Comparison of ENCODE assay signal across 21 cellular contexts in genomic region chr6:43834528-43835145, GRCh38.
A peak's percentile ranks its signal among the peaks of the same experiment; 100 is the strongest.
DNase-seq lines count a peak whose midpoint lies in the region; ATAC-seq and TF ChIP-seq lines count a peak whose summit lies in the region.
"Had no signal": no experiment of that assay in that cellular context is flagged by ENCODE, and none has a peak within 500 bp of the region (broad histone marks: within the 10 kb centered on the region; RNA-seq: fewer than 3 reads in every experiment).

No MANE protein-coding gene starts in this region.

- H2BK12ac ChIP-seq in neuronal stem cell (ENCODE audit: low read length) = no peak overlapping the region

- POLR2A ChIA-PET in activated CD4-positive, alpha-beta T cell treated with anti-CD3 and anti-CD28 coated beads, Interleukin-2, amount 10 ng/mL, durations not matched to agents 7 days and 5 days (lab: Charles Lee) = no interaction called here

- peak; percentile 49 for DNase-seq in NCI-H2171 treated with DMSO at 0.1 percent for 48 hours (lab: John Stamatoyannopoulos, UW)
- DNase-seq in NCI-H2171 (lab: John Stamatoyannopoulos, UW) = no peak
- DNase-seq in NCI-H69 (lab: John Stamatoyannopoulos, UW) = peak; percentile 16
- peak; percentile 36 for DNase-seq in chondrocyte (ENCODE audit: low spot score)
- DNase-seq in neuronal stem cell (ENCODE audit: low spot score) = peak; percentile 74
- DNase-seq in left ventricle myocardium superior = no peak
- DNase-seq in activated CD4-positive, alpha-beta T cell treated with anti-CD3 and anti-CD28 coated beads, Interleukin-2, amount 10 ng/mL, durations not matched to agents 7 days and 5 days = no peak
- DNase-seq: 8988T; BE2C; CD4-positive, alpha-beta memory T cell; DND-41; GDM1; HFFc6; NCI-H187 treated with DMSO at 0.1 percent for 48 hours; NCI-H446; NCI-H774; SK-N-SH had no signal

- no peak overlapping the region for H3K4me3 Mint-ChIP-seq in chondrocyte (ENCODE audit: unreplicated experiment)
- no peak overlapping the region for H3K4me3 Mint-ChIP-seq in activated CD4-positive, alpha-beta T cell treated with anti-CD3 and anti-CD28 coated beads, Interleukin-2, amount 10 ng/mL, durations not matched to agents 7 days and 5 days
- H3K4me3 Mint-ChIP-seq: CD4-positive, alpha-beta memory T cell; HFFc6; IgD-negative memory B cell had no signal

- ATAC-seq in HG03520 (IDR thresholded peaks at IDR 0.05; ENCODE audit: unreplicated experiment) = no peak
- no peak for ATAC-seq in left ventricle myocardium superior
- ATAC-seq: Right ventricle myocardium inferior had no signal

- peaks cover 0 to 49% (median 0%) of the 10 kb centered on the region in 3 experiments for H3K27me3 ChIP-seq in neuronal stem cell (ENCODE audit: control insufficient read depth in 3 of 3, insufficient read depth in 3 of 3, low read depth in 1 of 3, low read length in 3 of 3)
- H3K27me3 ChIP-seq: BE2C, Peyer's patch had no signal

- WGBS in neuronal stem cell (ENCODE audit: extremely low coverage in 2 of 2, insufficient read length in 2 of 2, insufficient replicate concordance in 1 of 2), 2 donors = no CpG with 5 or more reads among the region's 5 CpGs

- H2BK5ac ChIP-seq in neuronal stem cell (ENCODE audit: low read length) = no peak overlapping the region

- no peak overlapping the region for H3K27ac Mint-ChIP-seq in chondrocyte (ENCODE audit: unreplicated experiment)
- no peak overlapping the region for H3K27ac Mint-ChIP-seq in activated CD4-positive, alpha-beta T cell treated with anti-CD3 and anti-CD28 coated beads, Interleukin-2, amount 10 ng/mL, durations not matched to agents 7 days and 5 days
- H3K27ac Mint-ChIP-seq: CD4-positive, alpha-beta memory T cell; HFFc6 had no signal

- no peak overlapping the region for H3K4me2 ChIP-seq in neuronal stem cell (ENCODE audit: insufficient read depth, low read length, poor library complexity, severe bottlenecking)
- H3K4me2 ChIP-seq: SK-N-SH had no signal

- TF ChIP-seq CTCF in chondrocyte (IDR thresholded peaks at IDR 0.05) = no peak

- no peak overlapping the region for H2AK5ac ChIP-seq in neuronal stem cell (ENCODE audit: low read depth, low read length)

- H3K23ac ChIP-seq in neuronal stem cell (ENCODE audit: low read depth, low read length, poor library complexity) = no peak overlapping the region

- H3K4me1 Mint-ChIP-seq in chondrocyte (ENCODE audit: low read depth) = peaks cover 13% of the 10 kb centered on the region
- H3K4me1 Mint-ChIP-seq in activated CD4-positive, alpha-beta T cell treated with anti-CD3 and anti-CD28 coated beads, Interleukin-2, amount 10 ng/mL, durations not matched to agents 7 days and 5 days = no peaks in the 10 kb centered on the region
- H3K4me1 Mint-ChIP-seq: CD4-positive, alpha-beta memory T cell; IgD-negative memory B cell had no signal

- intact Hi-C loops in left ventricle myocardium superior (cut with micrococcal nuclease) = no loop called here

- no peaks in the 10 kb centered on the region for H3K36me3 ChIP-seq in neuronal stem cell (replicated peaks in 1 of 2; ENCODE audit: control insufficient read depth in 2 of 2, insufficient read depth in 2 of 2, low read length in 2 of 2)
- H3K36me3 ChIP-seq: BE2C, Peyer's patch had no signal

- peak overlapping the region; percentile 83 for H3K27ac ChIP-seq in neuronal stem cell (replicated peaks; ENCODE audit: low read length)
- H3K27ac ChIP-seq: Peyer's patch had no signal

- H3K79me1 ChIP-seq in neuronal stem cell (ENCODE audit: low read depth, low read length) = no peaks in the 10 kb centered on the region

- no peaks in the 10 kb centered on the region for H3K9me3 ChIP-seq in neuronal stem cell (replicated peaks in 1 of 2; ENCODE audit: control insufficient read depth in 2 of 2, insufficient read depth in 1 of 2, low read depth in 1 of 2, low read length in 2 of 2)
- H3K9me3 ChIP-seq: BE2C, Peyer's patch, SK-N-SH had no signal

- no peak overlapping the region for H4K91ac ChIP-seq in neuronal stem cell (ENCODE audit: low read depth, low read length, poor library complexity)

- no peak overlapping the region for H3K4me3 ChIP-seq in neuronal stem cell (ENCODE audit: low read length in 2 of 2)
- H3K4me3 ChIP-seq: Peyer's patch had no signal

- no peak overlapping the region for H2AFZ ChIP-seq in neuronal stem cell (ENCODE audit: low read length)

- H3K14ac ChIP-seq in neuronal stem cell (ENCODE audit: low read length) = no peak overlapping the region

- peaks cover 7 to 42% of the 10 kb centered on the region in 2 donors for H3K4me1 ChIP-seq in neuronal stem cell (ENCODE audit: control insufficient read depth in 2 of 2, insufficient read depth in 1 of 2, low read depth in 1 of 2, low read length in 2 of 2)

- no peak overlapping the region for H2BK120ac ChIP-seq in neuronal stem cell (ENCODE audit: low read depth, low read length)

- CTCF ChIA-PET in activated CD4-positive, alpha-beta T cell treated with anti-CD3 and anti-CD28 coated beads, Interleukin-2, amount 10 ng/mL, durations not matched to agents 7 days and 5 days (lab: Charles Lee) = no interaction called here

- no peak overlapping the region for H2BK15ac ChIP-seq in neuronal stem cell (ENCODE audit: low read length)

- peaks cover 10% of the 10 kb centered on the region for H3K27me3 Mint-ChIP-seq in chondrocyte (ENCODE audit: low read depth)
- peaks cover 6% of the 10 kb centered on the region for H3K27me3 Mint-ChIP-seq in activated CD4-positive, alpha-beta T cell treated with anti-CD3 and anti-CD28 coated beads, Interleukin-2, amount 10 ng/mL, durations not matched to agents 7 days and 5 days
- H3K27me3 Mint-ChIP-seq: IgD-negative memory B cell had no signal

- no peak overlapping the region for H3K18ac ChIP-seq in neuronal stem cell (ENCODE audit: low read length)

- H4K8ac ChIP-seq in neuronal stem cell (ENCODE audit: low read depth, low read length) = no peak overlapping the region

- H3K9ac ChIP-seq in neuronal stem cell (ENCODE audit: low read depth, low read length, poor library complexity) = no peak overlapping the region
- H3K9ac ChIP-seq: SK-N-SH had no signal

- no peaks in the 10 kb centered on the region for H3K9me3 Mint-ChIP-seq in chondrocyte (ENCODE audit: low read depth)
- H3K9me3 Mint-ChIP-seq in activated CD4-positive, alpha-beta T cell treated with anti-CD3 and anti-CD28 coated beads, Interleukin-2, amount 10 ng/mL, durations not matched to agents 7 days and 5 days = no peaks in the 10 kb centered on the region
- H3K9me3 Mint-ChIP-seq: CD4-positive, alpha-beta memory T cell; HFFc6; IgD-negative memory B cell had no signal

- H3K4ac ChIP-seq in neuronal stem cell (ENCODE audit: low read length) = no peak overlapping the region

- H3K36me3 Mint-ChIP-seq in chondrocyte (ENCODE audit: low read depth) = no peaks in the 10 kb centered on the region
- H3K36me3 Mint-ChIP-seq in activated CD4-positive, alpha-beta T cell treated with anti-CD3 and anti-CD28 coated beads, Interleukin-2, amount 10 ng/mL, durations not matched to agents 7 days and 5 days (ENCODE audit: low read depth) = no peaks in the 10 kb centered on the region
- H3K36me3 Mint-ChIP-seq: CD4-positive, alpha-beta memory T cell; IgD-negative memory B cell had no signal

Comparison
In these comparisons a context has a peak if more than half of its experiments do, and no peak if none do; other contexts are left out.
1. DNase-seq: peak in NCI-H2171 treated with DMSO at 0.1 percent for 48 hours (single experiment), NCI-H69 (single experiment), chondrocyte (single experiment) and neuronal stem cell (single experiment); none in NCI-H2171 (single experiment), left ventricle myocardium superior (single experiment) and activated CD4-positive, alpha-beta T cell treated with anti-CD3 and anti-CD28 coated beads, Interleukin-2, amount 10 ng/mL, durations not matched to agents 7 days and 5 days (single experiment).